In genomic region chrX:121084903-121085611, GRCh38 we compare ENCODE assay signal across 1 cellular context.
TF ChIP-seq lines count a peak whose summit lies in the region.

No MANE protein-coding gene starts in this region.

TF ChIP-seq in HepG2, 621 proteins besides CTCF, POLR2A, EP300 and RAD21:
- TF ChIP-seq ARID5B (CRISPR knock-in tag; IDR thresholded peaks at IDR 0.05) (0 out of 2 replicates have a peak, but pooled peaks have one; percentile 20), TCF7 (IDR thresholded peaks at IDR 0.05; ENCODE audit: low read depth) (peak; percentile 52; the same call in 1 of the 2 replicates), FOSL2 (CRISPR knock-in tag; IDR thresholded peaks at IDR 0.05) (peak; percentile 52), BRD4 (CRISPR knock-in tag; IDR thresholded peaks at IDR 0.05) (no peak), SAFB2 (CRISPR knock-in tag; IDR thresholded peaks at IDR 0.05; ENCODE audit: borderline replicate concordance, low read depth) (no peak), ZNF280B (CRISPR knock-in tag; IDR thresholded peaks at IDR 0.05; ENCODE audit: borderline replicate concordance) (no peak)
- TF ChIP-seq, protein P1, sequence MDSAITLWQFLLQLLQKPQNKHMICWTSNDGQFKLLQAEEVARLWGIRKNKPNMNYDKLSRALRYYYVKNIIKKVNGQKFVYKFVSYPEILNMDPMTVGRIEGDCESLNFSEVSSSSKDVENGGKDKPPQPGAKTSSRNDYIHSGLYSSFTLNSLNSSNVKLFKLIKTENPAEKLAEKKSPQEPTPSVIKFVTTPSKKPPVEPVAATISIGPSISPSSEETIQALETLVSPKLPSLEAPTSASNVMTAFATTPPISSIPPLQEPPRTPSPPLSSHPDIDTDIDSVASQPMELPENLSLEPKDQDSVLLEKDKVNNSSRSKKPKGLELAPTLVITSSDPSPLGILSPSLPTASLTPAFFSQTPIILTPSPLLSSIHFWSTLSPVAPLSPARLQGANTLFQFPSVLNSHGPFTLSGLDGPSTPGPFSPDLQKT (CRISPR knock-in tag; IDR thresholded peaks at IDR 0.05; ENCODE audit: borderline replicate concordance), result no peak
TF ChIP-seq in HepG2: peak in this region for 3.
